In genomic region chr2:169452080-169452479, GRCh38 we compare ENCODE assay signal across 9 cellular contexts. TPM values are rescaled to one million over a fixed set of nuclear protein-coding genes. Genes with fewer than 3 reads are reported as not detected.
DNase-seq lines count a peak whose midpoint lies in the region; ATAC-seq and TF ChIP-seq lines count a peak whose summit lies in the region.
"Had no signal": no experiment of that assay in that cellular context is flagged by ENCODE, and none has a peak within 500 bp of the region (broad histone marks: within the 10 kb centered on the region; RNA-seq: fewer than 3 reads in every experiment).

No MANE protein-coding gene starts in this region.

- H2AFZ ChIP-seq in osteoblast (ENCODE audit: low read length), result no peak overlapping the region

- H3K4me2 ChIP-seq in osteoblast (ENCODE audit: insufficient read depth, low read length), result no peak overlapping the region

- H3K79me2 ChIP-seq in osteoblast (ENCODE audit: insufficient read depth, low read length), result no peaks in the 10 kb centered on the region

- no peaks in the 10 kb centered on the region for H3K36me3 Mint-ChIP-seq in endothelial cell (ENCODE audit: low read depth, unreplicated experiment)

- H3K4me3 ChIP-seq in osteoblast (ENCODE audit: insufficient read depth, low read length), result no peak overlapping the region
- H3K4me3 ChIP-seq: thoracic aorta had no signal

- peaks cover 2% of the 10 kb centered on the region for H3K27me3 Mint-ChIP-seq in endothelial cell (ENCODE audit: unreplicated experiment)

- in situ Hi-C loops in ACHN (cut with HindIII; ENCODE audit: low pct_ligation_motif_present, low pct_unique_long_range_greater_than_20kb, low sequenced_read_pairs), result no loop called here

- no peaks in the 10 kb centered on the region for H3K4me1 Mint-ChIP-seq in endothelial cell (ENCODE audit: unreplicated experiment)

- no peaks in the 10 kb centered on the region for H3K4me1 ChIP-seq in osteoblast (ENCODE audit: insufficient read depth, low read length)

- DNase-seq in ACHN (peak; percentile 59), GM20000 (ENCODE audit: low spot score) (peak; percentile 24), NCI-H526 treated with DMSO at 0.1 percent for 48 hours (lab: John Stamatoyannopoulos, UW) (peak; percentile 26), endothelial cell (ENCODE audit: low spot score) (peak; percentile 10), osteoblast (ENCODE audit: insufficient read length, low spot score, missing footprints) (no peak), UCSD-AML1 (lab: John Stamatoyannopoulos, UW; ENCODE audit: unreplicated experiment) (no peak)
- DNase-seq in activated effector memory CD4-positive, alpha-beta T cell treated with anti-CD3 and anti-CD28 coated beads, Interleukin-2, amount 50 U/mL, for 16 hours, result no peak

- H3K9me3 ChIP-seq in osteoblast (ENCODE audit: low read depth, low read length), result no peaks in the 10 kb centered on the region
- H3K9me3 ChIP-seq: thoracic aorta had no signal

- no peaks in the 10 kb centered on the region for H3K27me3 ChIP-seq in osteoblast (ENCODE audit: insufficient read depth, low read length)

- TF ChIP-seq CTCF in GM20000 (IDR thresholded peaks at IDR 0.05; ENCODE audit: extremely low read depth, missing control alignments) (no peak), endothelial cell (IDR thresholded peaks at IDR 0.05; ENCODE audit: unreplicated experiment) (peak; percentile 47), osteoblast (IDR thresholded peaks at IDR 0.05; ENCODE audit: extremely low read depth, low read depth, low read length) (peak; percentile 43)

- no peaks in the 10 kb centered on the region for H3K9me3 Mint-ChIP-seq in endothelial cell (ENCODE audit: unreplicated experiment)

- H3K4me3 Mint-ChIP-seq in endothelial cell (ENCODE audit: unreplicated experiment), result no peak overlapping the region

- no peak overlapping the region for H3K27ac ChIP-seq in osteoblast (ENCODE audit: low read depth, low read length)
- H3K27ac ChIP-seq: thoracic aorta had no signal

- no peaks in the 10 kb centered on the region for H3K36me3 ChIP-seq in osteoblast (ENCODE audit: insufficient read depth, low read length)
- H3K36me3 ChIP-seq: thoracic aorta had no signal

- ATAC-seq in HG03565 (IDR thresholded peaks at IDR 0.05; ENCODE audit: unreplicated experiment), result no peak

- no peak overlapping the region for H3K27ac Mint-ChIP-seq in endothelial cell (ENCODE audit: unreplicated experiment)

- no peaks in the 10 kb centered on the region for H4K20me1 ChIP-seq in osteoblast (ENCODE audit: insufficient read depth, low read length)

RNA-seq across cellular contexts. Expression of gene BBS5, which starts 27.2 kb away (rescaled TPM):
- total RNA-seq in endothelial cell (ENCODE audit: unreplicated experiment) (3.2 TPM), osteoblast (5.8 and 9.1 TPM in 2 replicates)

RNA-seq across cellular contexts. Expression of gene KLHL41, which starts 57.4 kb away (rescaled TPM):
- total RNA-seq in endothelial cell (ENCODE audit: unreplicated experiment) (0.10 TPM), osteoblast (1.1 and 1.2 TPM in 2 replicates)

Comparison
In these comparisons a context has a peak if more than half of its experiments do, and no peak if none do; other contexts are left out.
1. DNase-seq: peak in ACHN (single experiment), GM20000 (single experiment), NCI-H526 treated with DMSO at 0.1 percent for 48 hours (single experiment) and endothelial cell (single experiment); none in osteoblast (single experiment), activated effector memory CD4-positive, alpha-beta T cell treated with anti-CD3 and anti-CD28 coated beads, Interleukin-2, amount 50 U/mL, for 16 hours (single experiment) and UCSD-AML1 (single experiment).